ENCODE assay signal across 20 cellular contexts in the genomic region with DNA sequence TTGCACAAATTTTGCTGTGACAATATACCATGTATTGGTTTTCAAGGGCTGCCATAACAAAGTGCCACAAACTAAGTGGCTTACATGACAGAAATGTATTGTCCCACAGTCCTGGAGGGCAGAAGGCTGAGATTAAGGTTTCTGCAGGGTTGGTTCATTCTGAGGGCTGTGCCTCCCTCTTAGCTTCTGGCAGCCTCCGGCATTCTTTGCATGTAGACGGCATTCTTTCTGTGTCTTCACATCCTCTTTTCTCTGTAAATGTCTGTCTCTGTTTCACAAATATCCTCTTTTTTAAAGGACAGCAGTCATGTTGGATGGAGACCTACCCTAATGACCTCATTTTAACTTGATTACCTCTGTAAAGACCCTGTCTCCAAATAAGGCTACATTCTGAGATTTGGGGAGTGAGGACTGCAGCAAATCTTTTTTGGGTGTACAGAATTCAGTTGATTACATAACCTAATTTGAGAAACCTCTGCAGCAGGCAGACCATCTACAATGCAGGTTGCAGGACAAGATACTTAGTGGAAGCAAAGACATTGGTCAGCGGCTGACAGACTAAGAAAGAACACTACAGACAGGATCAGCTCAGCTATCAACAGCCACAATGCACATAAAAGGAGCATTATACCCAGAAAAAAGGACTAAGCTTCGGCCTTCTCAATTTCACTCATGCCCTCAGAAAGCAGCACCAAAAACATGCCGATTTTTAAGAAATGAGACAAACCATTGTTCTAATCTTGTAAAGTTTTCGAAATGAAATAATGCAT.
DNase-seq lines count a peak whose midpoint lies in the region; ATAC-seq and TF ChIP-seq lines count a peak whose summit lies in the region.
"Had no signal": no experiment of that assay in that cellular context is flagged by ENCODE, and none has a peak within 500 bp of the region (broad histone marks: within the 10 kb centered on the region; RNA-seq: fewer than 3 reads in every experiment).

No MANE protein-coding gene starts in this region.

- H4K91ac ChIP-seq in neuronal stem cell (ENCODE audit: low read depth, low read length, poor library complexity): no peak overlapping the region

- H2BK12ac ChIP-seq in neuronal stem cell (ENCODE audit: low read length): no peak overlapping the region

- no peak overlapping the region for H2AK5ac ChIP-seq in neuronal stem cell (ENCODE audit: low read depth, low read length)

- H3K27me3 ChIP-seq in SJSA1 (replicated peaks): no peaks in the 10 kb centered on the region
- no peaks in the 10 kb centered on the region for H3K27me3 ChIP-seq in neuronal stem cell (ENCODE audit: control insufficient read depth in 3 of 3, insufficient read depth in 3 of 3, low read depth in 1 of 3, low read length in 3 of 3)
- H3K27me3 ChIP-seq in sigmoid colon: no peaks in the 10 kb centered on the region
- H3K27me3 ChIP-seq: BE2C, heart left ventricle, tibial artery had no signal

- intact Hi-C loops in sigmoid colon (cut with DNase I): loop anchor here (5.0 kb wide), 1 partner anchor 42 kb away; no protein-coding TSS in a partner anchor
- intact Hi-C loops in natural killer cell (cut with micrococcal nuclease): no loop called here

- H3K18ac ChIP-seq in neuronal stem cell (ENCODE audit: low read length): no peak overlapping the region

- H3K4me2 ChIP-seq in neuronal stem cell (ENCODE audit: insufficient read depth, low read length, poor library complexity, severe bottlenecking): peak overlapping the region; percentile 34

- H3K9me3 Mint-ChIP-seq in HFFc6 (no peaks in the 10 kb centered on the region), natural killer cell (no peaks in the 10 kb centered on the region)
- H3K9me3 Mint-ChIP-seq: activated naive CD4-positive, alpha-beta T cell treated with anti-CD3 and anti-CD28 coated beads, Interleukin-2, amount 10 ng/mL, durations not matched to agents 7 days and 5 days had no signal

- WGBS in neuronal stem cell (ENCODE audit: extremely low coverage in 2 of 2, insufficient read length in 2 of 2, insufficient replicate concordance in 1 of 2), 2 donors: no CpG with 5 or more reads among the region's 6 CpGs
- 76 to 79% methylated on average over 6 of the region's 6 CpGs for WGBS in sigmoid colon, 2 donors

- no peak overlapping the region for H2BK5ac ChIP-seq in neuronal stem cell (ENCODE audit: low read length)

- H3K4me3 Mint-ChIP-seq in HFFc6: peak overlapping the region; percentile 62; the same call in 1 of the 2 replicates
- no peak overlapping the region for H3K4me3 Mint-ChIP-seq in natural killer cell
- H3K4me3 Mint-ChIP-seq: activated naive CD4-positive, alpha-beta T cell treated with anti-CD3 and anti-CD28 coated beads, Interleukin-2, amount 10 ng/mL, durations not matched to agents 7 days and 5 days had no signal

- no peak overlapping the region for H3K4ac ChIP-seq in neuronal stem cell (ENCODE audit: low read length)

- no peak overlapping the region for H3K9ac ChIP-seq in neuronal stem cell (ENCODE audit: low read depth, low read length, poor library complexity)

- H3K27ac ChIP-seq in SJSA1 (0 out of 2 replicates have a peak overlapping the region, but pooled peaks have one; percentile 12), neuronal stem cell (replicated peaks; ENCODE audit: low read length) (peak overlapping the region; percentile 72), sigmoid colon (peak overlapping the region in 2 of 4 donors; percentile 10 to 35)
- H3K27ac ChIP-seq: heart left ventricle, tibial artery had no signal

- H3K36me3 Mint-ChIP-seq in HFFc6 (ENCODE audit: low read depth) (no peaks in the 10 kb centered on the region), natural killer cell (no peaks in the 10 kb centered on the region)
- H3K36me3 Mint-ChIP-seq: activated naive CD4-positive, alpha-beta T cell treated with anti-CD3 and anti-CD28 coated beads, Interleukin-2, amount 10 ng/mL, durations not matched to agents 7 days and 5 days had no signal

- H3K79me1 ChIP-seq in neuronal stem cell (ENCODE audit: low read depth, low read length): no peaks in the 10 kb centered on the region

- no peak overlapping the region for H4K8ac ChIP-seq in neuronal stem cell (ENCODE audit: low read depth, low read length)

- H3K27me3 Mint-ChIP-seq in HFFc6 (ENCODE audit: insufficient read depth): no peaks in the 10 kb centered on the region; the same call in 1 of the 2 replicates
- no peaks in the 10 kb centered on the region for H3K27me3 Mint-ChIP-seq in natural killer cell (ENCODE audit: low read depth in 2 of 2)
- H3K27me3 Mint-ChIP-seq: activated naive CD4-positive, alpha-beta T cell treated with anti-CD3 and anti-CD28 coated beads, Interleukin-2, amount 10 ng/mL, durations not matched to agents 7 days and 5 days had no signal

- H3K4me1 ChIP-seq in SJSA1 (replicated peaks): peaks cover 18% of the 10 kb centered on the region
- H3K4me1 ChIP-seq in neuronal stem cell (ENCODE audit: control insufficient read depth in 2 of 2, insufficient read depth in 1 of 2, low read depth in 1 of 2, low read length in 2 of 2): peaks cover 12 to 13% of the 10 kb centered on the region in 2 donors
- peaks cover 0 to 34% (median 23%) of the 10 kb centered on the region in 4 donors for H3K4me1 ChIP-seq in sigmoid colon
- H3K4me1 ChIP-seq: tibial artery had no signal

- H3K9me3 ChIP-seq in SJSA1 (replicated peaks) (no peaks in the 10 kb centered on the region), neuronal stem cell (replicated peaks in 1 of 2; ENCODE audit: control insufficient read depth in 2 of 2, insufficient read depth in 1 of 2, low read depth in 1 of 2, low read length in 2 of 2) (peaks cover 0 to 3% of the 10 kb centered on the region in 2 donors), sigmoid colon (no peaks in the 10 kb centered on the region)
- H3K9me3 ChIP-seq: BE2C, tibial artery had no signal

- no peak overlapping the region for H3K23ac ChIP-seq in neuronal stem cell (ENCODE audit: low read depth, low read length, poor library complexity)

- no peak overlapping the region for H2BK15ac ChIP-seq in neuronal stem cell (ENCODE audit: low read length)

- H3K14ac ChIP-seq in neuronal stem cell (ENCODE audit: low read length): no peak overlapping the region

- peaks cover 36% of the 10 kb centered on the region for H3K4me1 Mint-ChIP-seq in HFFc6 (ENCODE audit: low read depth)
- no peaks in the 10 kb centered on the region for H3K4me1 Mint-ChIP-seq in natural killer cell
- H3K4me1 Mint-ChIP-seq: activated naive CD4-positive, alpha-beta T cell treated with anti-CD3 and anti-CD28 coated beads, Interleukin-2, amount 10 ng/mL, durations not matched to agents 7 days and 5 days had no signal

- H3K4me3 ChIP-seq in SJSA1 (no peak overlapping the region), neuronal stem cell (ENCODE audit: low read length in 2 of 2) (peak overlapping the region in 1 of 2 donors; percentile 4), sigmoid colon (no peak overlapping the region)
- H3K4me3 ChIP-seq: heart left ventricle, tibial artery had no signal

- DNase-seq in HFFc6 (no peak), SJSA1 (ENCODE audit: low read depth in 1 of 2, low spot score in 2 of 2) (no peak), epidermal melanocyte (ENCODE audit: insufficient read length, low spot score) (peak; percentile 12), neuronal stem cell (ENCODE audit: low spot score) (peak; percentile 30), sigmoid colon (no peak), natural killer cell (no peak), ecto neural progenitor cell (ENCODE audit: low spot score) (no peak), NCI-H1092 (lab: John Stamatoyannopoulos, UW) (no peak)
- DNase-seq: activated naive CD4-positive, alpha-beta T cell treated with anti-CD3 and anti-CD28 coated beads, Interleukin-2, amount 10 ng/mL, durations not matched to agents 7 days and 5 days; BE2C; central memory CD4-positive, alpha-beta T cell; DMS79; heart left ventricle; left cardiac atrium; NCI-H2081 treated with DMSO at 0.1 percent for 48 hours; stimulated activated CD4-positive, alpha-beta T cell treated with anti-CD3 and anti-CD28 coated beads, Interleukin-2, amount 100 ng/mL, for 24 hours; stimulated activated CD8-positive, alpha-beta memory T cell treated with anti-CD3 and anti-CD28 coated beads, Interleukin-4, amount 100 ng/mL, for 48 hours; SW 1271; tibial artery had no signal

- H3K27ac Mint-ChIP-seq in HFFc6 (no peak overlapping the region), natural killer cell (no peak overlapping the region)
- H3K27ac Mint-ChIP-seq: activated naive CD4-positive, alpha-beta T cell treated with anti-CD3 and anti-CD28 coated beads, Interleukin-2, amount 10 ng/mL, durations not matched to agents 7 days and 5 days had no signal

- no peak overlapping the region for H2BK120ac ChIP-seq in neuronal stem cell (ENCODE audit: low read depth, low read length)

- TF ChIP-seq CTCF in HFFc6 (IDR thresholded peaks at IDR 0.05) (no peak), sigmoid colon (IDR thresholded peaks at IDR 0.05) (no peak), natural killer cell (IDR thresholded peaks at IDR 0.05) (no peak)

- H2AFZ ChIP-seq in neuronal stem cell (ENCODE audit: low read length): peak overlapping the region; percentile 55

- H3K36me3 ChIP-seq in SJSA1 (no peaks in the 10 kb centered on the region), neuronal stem cell (replicated peaks in 1 of 2; ENCODE audit: control insufficient read depth in 2 of 2, insufficient read depth in 2 of 2, low read length in 2 of 2) (peaks cover 0 to 2% of the 10 kb centered on the region in 2 donors), sigmoid colon (no peaks in the 10 kb centered on the region)
- H3K36me3 ChIP-seq: BE2C, heart left ventricle, tibial artery had no signal

- TF ChIP-seq EP300 in sigmoid colon (IDR thresholded peaks at IDR 0.05): no peak

- ATAC-seq in natural killer cell: no peak
- ATAC-seq: activated CD4-positive, CD25-positive, alpha-beta regulatory T cell treated with anti-CD3 and anti-CD28 coated beads, Interleukin-2, amount 50 U/mL, for 24 hours; heart left ventricle had no signal

- TF ChIP-seq POLR2A in sigmoid colon (IDR thresholded peaks at IDR 0.05): no peak

Comparison
In these comparisons a context has a peak if more than half of its experiments do, and no peak if none do; other contexts are left out.
1. DNase-seq: peak in epidermal melanocyte (single experiment) and neuronal stem cell (single experiment); none in HFFc6 (single experiment), SJSA1 (0 of 2), sigmoid colon (single experiment), natural killer cell (single experiment), ecto neural progenitor cell (single experiment) and NCI-H1092 (single experiment).